26 cellular contexts compared by ENCODE assay signal in genomic region chrX:8548446-8548845, GRCh38.
"Had no signal": no experiment of that assay in that cellular context is flagged by ENCODE, and none has a peak within 500 bp of the region (broad histone marks: within the 10 kb centered on the region; RNA-seq: fewer than 3 reads in every experiment).

No MANE protein-coding gene starts in this region.

- H3K27me3 Mint-ChIP-seq: memory B cell; naive thymus-derived CD4-positive, alpha-beta T cell; natural killer cell treated with Interleukin-12 subunit alpha and Interleukin-12 subunit beta and Interleukin-15 and Interleukin-18, amount 100 ng/mL, for 72 hours; progenitor cell of endocrine pancreas; stimulated activated memory B cell treated with anti-CD40 and anti-IgM and Interleukin-4, amounts not matched to agents 10 μg/mL and 1 μg/mL and 100 μg/mL, for 72 hours; stimulated activated naive CD8-positive, alpha-beta T cell treated with anti-CD3 and anti-CD28 coated beads, Interleukin-15, amount 100 ng/mL, for 72 hours; type B pancreatic cell had no signal

- H3K4me1 ChIP-seq: left ventricle myocardium inferior, right atrium auricular region, right lobe of liver, tibial nerve, uterus had no signal

- H3K9me3 ChIP-seq: left ventricle myocardium inferior, mucosa of descending colon, ovary, right atrium auricular region, right lobe of liver, tibial nerve, uterus had no signal

- H3K27ac ChIP-seq: left ventricle myocardium inferior, ovary, right atrium auricular region, right lobe of liver, tibial nerve, uterus had no signal

- H3K9me3 Mint-ChIP-seq: memory B cell; stimulated activated memory B cell treated with anti-CD40 and anti-IgM and Interleukin-4, amounts not matched to agents 10 μg/mL and 1 μg/mL and 100 μg/mL, for 72 hours; stimulated activated naive CD8-positive, alpha-beta T cell treated with anti-CD3 and anti-CD28 coated beads, Interleukin-15, amount 100 ng/mL, for 72 hours; type B pancreatic cell had no signal

- H3K36me3 Mint-ChIP-seq: immature natural killer cell; memory B cell; naive thymus-derived CD4-positive, alpha-beta T cell; natural killer cell treated with Interleukin-12 subunit alpha and Interleukin-12 subunit beta and Interleukin-15 and Interleukin-18, amount 100 ng/mL, for 72 hours; stimulated activated memory B cell treated with anti-CD40 and anti-IgM and Interleukin-4, amounts not matched to agents 10 μg/mL and 1 μg/mL and 100 μg/mL, for 72 hours had no signal

- H3K4me3 Mint-ChIP-seq: immature natural killer cell; memory B cell; naive thymus-derived CD4-positive, alpha-beta T cell; natural killer cell treated with Interleukin-12 subunit alpha and Interleukin-12 subunit beta and Interleukin-15 and Interleukin-18, amount 100 ng/mL, for 72 hours; stimulated activated memory B cell treated with anti-CD40 and anti-IgM and Interleukin-4, amounts not matched to agents 10 μg/mL and 1 μg/mL and 100 μg/mL, for 72 hours; stimulated activated naive CD8-positive, alpha-beta T cell treated with anti-CD3 and anti-CD28 coated beads, Interleukin-15, amount 100 ng/mL, for 72 hours; type B pancreatic cell had no signal

- H3K4me3 ChIP-seq: left ventricle myocardium inferior, lung, mucosa of descending colon, ovary, right atrium auricular region, right lobe of liver, smooth muscle cell, tibial nerve, uterus had no signal

- H3K4me1 Mint-ChIP-seq: immature natural killer cell; memory B cell; naive thymus-derived CD4-positive, alpha-beta T cell; stimulated activated memory B cell treated with anti-CD40 and anti-IgM and Interleukin-4, amounts not matched to agents 10 μg/mL and 1 μg/mL and 100 μg/mL, for 72 hours; stimulated activated naive CD8-positive, alpha-beta T cell treated with anti-CD3 and anti-CD28 coated beads, Interleukin-15, amount 100 ng/mL, for 72 hours had no signal

- DNase-seq: hypothalamus; immature natural killer cell; left ventricle myocardium inferior; midbrain; mucosa of descending colon; naive thymus-derived CD4-positive, alpha-beta T cell; ovary; right lobe of liver; stimulated activated CD4-positive, alpha-beta T cell treated with anti-CD3 and anti-CD28 coated beads, Interleukin-1b, Interleukin-23, amount 100 ng/mL, for 48 hours; stimulated activated CD4-positive, alpha-beta T cell treated with anti-CD3 and anti-CD28 coated beads, Interleukin-2, amount 100 ng/mL, for 48 hours; stimulated activated CD4-positive, alpha-beta T cell treated with anti-CD3 and anti-CD28 coated beads, Interleukin-4, amount 100 ng/mL, for 4 hours; stimulated activated CD8-positive, alpha-beta memory T cell treated with anti-CD3 and anti-CD28 coated beads, Interleukin-4, amount 100 ng/mL, for 48 hours; stimulated activated naive CD4-positive, alpha-beta T cell treated with Interleukin-2 at 50 U/mL for 16 hours; stimulated activated naive CD8-positive, alpha-beta T cell treated with anti-CD3 and anti-CD28 coated beads, Interleukin-15, amount 100 ng/mL, for 72 hours; substantia nigra; uterus had no signal

- H3K27ac Mint-ChIP-seq: immature natural killer cell; memory B cell; naive thymus-derived CD4-positive, alpha-beta T cell; natural killer cell treated with Interleukin-12 subunit alpha and Interleukin-12 subunit beta and Interleukin-15 and Interleukin-18, amount 100 ng/mL, for 72 hours; progenitor cell of endocrine pancreas; stimulated activated memory B cell treated with anti-CD40 and anti-IgM and Interleukin-4, amounts not matched to agents 10 μg/mL and 1 μg/mL and 100 μg/mL, for 72 hours; stimulated activated naive CD8-positive, alpha-beta T cell treated with anti-CD3 and anti-CD28 coated beads, Interleukin-15, amount 100 ng/mL, for 72 hours; type B pancreatic cell had no signal

- H3K27me3 ChIP-seq: right atrium auricular region, right lobe of liver, tibial nerve, uterus had no signal

- H3K4me2 ChIP-seq: smooth muscle cell had no signal

- FAIRE-seq: islet of Langerhans had no signal

- H3K36me3 ChIP-seq: left ventricle myocardium inferior, ovary, right atrium auricular region, right lobe of liver, tibial nerve, uterus had no signal
